33 cellular contexts compared by ENCODE assay signal in genomic region chr11:4664183-4664582, GRCh38. TPM values are rescaled to one million over a fixed set of nuclear protein-coding genes. Genes with fewer than 3 reads are reported as not detected.
"Had no signal": no experiment of that assay in that cellular context is flagged by ENCODE, and none has a peak within 500 bp of the region (broad histone marks: within the 10 kb centered on the region; RNA-seq: fewer than 3 reads in every experiment).

No MANE protein-coding gene starts in this region.

- H3K27me3 ChIP-seq: suprapubic skin, testis, thyroid gland, tibial artery, tibial nerve, transverse colon, upper lobe of left lung, upper lobe of right lung, uterus, vagina had no signal

- H3K27ac Mint-ChIP-seq: stimulated activated effector memory CD8-positive, alpha-beta T cell treated with anti-CD3 and anti-CD28 coated beads, Interleukin-12 subunit alpha, Interleukin-12 subunit beta, amount 100 ng/mL, for 72 hours; stimulated activated memory B cell treated with anti-CD40 and anti-IgM and Interleukin-4, amounts not matched to agents 10 μg/mL and 1 μg/mL and 100 μg/mL, for 72 hours; stimulated activated naive B cell treated with anti-CD40 and anti-IgM and Interleukin-4, amounts not matched to agents 10 μg/mL and 1 μg/mL and 100 μg/mL, for 72 hours; stimulated activated naive CD8-positive, alpha-beta T cell treated with anti-CD3 and anti-CD28 coated beads, Interleukin-15, amount 100 ng/mL, for 72 hours; stimulated activated naive CD8-positive, alpha-beta T cell treated with anti-CD3 and anti-CD28 coated beads, Interleukin-15, Interleukin-2, amounts not matched to agents 100 ng/mL and 50 ng/mL, for 24 hours; type B pancreatic cell had no signal

- H3K36me3 Mint-ChIP-seq: stimulated activated effector memory CD8-positive, alpha-beta T cell treated with anti-CD3 and anti-CD28 coated beads, Interleukin-12 subunit alpha, Interleukin-12 subunit beta, amount 100 ng/mL, for 72 hours; stimulated activated memory B cell treated with anti-CD40 and anti-IgM and Interleukin-4, amounts not matched to agents 10 μg/mL and 1 μg/mL and 100 μg/mL, for 72 hours; stimulated activated naive B cell treated with anti-CD40 and anti-IgM and Interleukin-4, amounts not matched to agents 10 μg/mL and 1 μg/mL and 100 μg/mL, for 72 hours; type B pancreatic cell had no signal

- DNase-seq: stimulated activated CD4-positive, alpha-beta T cell treated with anti-CD3 and anti-CD28 coated beads, Interleukin-2, amount 100 ng/mL, for 48 hours; stimulated activated CD4-positive, alpha-beta T cell treated with anti-CD3 and anti-CD28 coated beads, Interleukin-4, amount 100 ng/mL, for 1 hour; stimulated activated CD4-positive, alpha-beta T cell treated with anti-CD3 and anti-CD28 coated beads, Interleukin-4, amount 100 ng/mL, for 24 hours; stimulated activated CD4-positive, alpha-beta T cell treated with anti-CD3 and anti-CD28 coated beads, Interleukin-4, amount 100 ng/mL, for 4 hours; stimulated activated CD8-positive, alpha-beta memory T cell treated with anti-CD3 and anti-CD28 coated beads, Interleukin-4, amount 100 ng/mL, for 48 hours; stimulated activated naive B cell treated with anti-CD40 and anti-IgM and Interleukin-4, amounts not matched to agents 10 μg/mL and 1 μg/mL and 100 μg/mL, for 72 hours; stimulated activated naive CD4-positive, alpha-beta T cell; stimulated activated naive CD4-positive, alpha-beta T cell treated with Interleukin-2 at 50 U/mL for 16 hours; stimulated activated naive CD8-positive, alpha-beta T cell treated with anti-CD3 and anti-CD28 coated beads, Interleukin-15, amount 100 ng/mL, for 72 hours; stimulated activated naive CD8-positive, alpha-beta T cell treated with anti-CD3 and anti-CD28 coated beads, Interleukin-15, Interleukin-2, amounts not matched to agents 100 U/mL and 50 U/mL, for 24 hours; stomach; substantia nigra; testis; thyroid gland; tibial artery; transverse colon; trophoblast cell; upper lobe of left lung; upper lobe of right lung; uterus had no signal

- H3K4me1 Mint-ChIP-seq: stimulated activated effector memory CD8-positive, alpha-beta T cell treated with anti-CD3 and anti-CD28 coated beads, Interleukin-12 subunit alpha, Interleukin-12 subunit beta, amount 100 ng/mL, for 72 hours; stimulated activated memory B cell treated with anti-CD40 and anti-IgM and Interleukin-4, amounts not matched to agents 10 μg/mL and 1 μg/mL and 100 μg/mL, for 72 hours; stimulated activated naive B cell treated with anti-CD40 and anti-IgM and Interleukin-4, amounts not matched to agents 10 μg/mL and 1 μg/mL and 100 μg/mL, for 72 hours; stimulated activated naive CD8-positive, alpha-beta T cell treated with anti-CD3 and anti-CD28 coated beads, Interleukin-15, amount 100 ng/mL, for 72 hours had no signal

- H3K4me3 ChIP-seq: stomach, suprapubic skin, testis, thoracic aorta, thyroid gland, tibial artery, tibial nerve, transverse colon, upper lobe of left lung, upper lobe of right lung, uterus, vagina had no signal

- H3K4me3 Mint-ChIP-seq: stimulated activated effector memory CD8-positive, alpha-beta T cell treated with anti-CD3 and anti-CD28 coated beads, Interleukin-12 subunit alpha, Interleukin-12 subunit beta, amount 100 ng/mL, for 72 hours; stimulated activated memory B cell treated with anti-CD40 and anti-IgM and Interleukin-4, amounts not matched to agents 10 μg/mL and 1 μg/mL and 100 μg/mL, for 72 hours; stimulated activated naive B cell treated with anti-CD40 and anti-IgM and Interleukin-4, amounts not matched to agents 10 μg/mL and 1 μg/mL and 100 μg/mL, for 72 hours; stimulated activated naive CD8-positive, alpha-beta T cell treated with anti-CD3 and anti-CD28 coated beads, Interleukin-15, amount 100 ng/mL, for 72 hours; stimulated activated naive CD8-positive, alpha-beta T cell treated with anti-CD3 and anti-CD28 coated beads, Interleukin-15, Interleukin-2, amounts not matched to agents 100 ng/mL and 50 ng/mL, for 24 hours; type B pancreatic cell had no signal

- H3K4me1 ChIP-seq: stomach, suprapubic skin, testis, thyroid gland, tibial artery, tibial nerve, transverse colon, upper lobe of left lung, upper lobe of right lung, uterus, vagina had no signal

- H3K9me3 ChIP-seq: stomach, suprapubic skin, testis, thoracic aorta, thyroid gland, tibial artery, tibial nerve, transverse colon, upper lobe of left lung, upper lobe of right lung, uterus, vagina had no signal

- ATAC-seq: stimulated activated effector memory CD8-positive, alpha-beta T cell treated with anti-CD3 and anti-CD28 coated beads, Interleukin-12 subunit alpha, Interleukin-12 subunit beta, amount 100 ng/mL, for 72 hours; stimulated activated memory B cell treated with anti-CD40 and anti-IgM and Interleukin-4, amounts not matched to agents 10 μg/mL and 1 μg/mL and 100 μg/mL, for 72 hours; stimulated activated naive B cell treated with anti-CD40 and anti-IgM and Interleukin-4, amounts not matched to agents 10 μg/mL and 1 μg/mL and 100 μg/mL, for 72 hours; stimulated activated naive CD8-positive, alpha-beta T cell treated with anti-CD3 and anti-CD28 coated beads, Interleukin-15, amount 100 ng/mL, for 72 hours; stimulated activated naive CD8-positive, alpha-beta T cell treated with anti-CD3 and anti-CD28 coated beads, Interleukin-15, Interleukin-2, amounts not matched to agents 100 U/mL and 50 U/mL, for 24 hours; upper lobe of right lung had no signal

- H3K27ac ChIP-seq: stomach, suprapubic skin, testis, thoracic aorta, thyroid gland, tibial artery, tibial nerve, transverse colon, upper lobe of left lung, upper lobe of right lung, uterus, vagina had no signal

- FAIRE-seq: urothelium cell line had no signal

- H3K9me3 Mint-ChIP-seq: stimulated activated effector memory CD8-positive, alpha-beta T cell treated with anti-CD3 and anti-CD28 coated beads, Interleukin-12 subunit alpha, Interleukin-12 subunit beta, amount 100 ng/mL, for 72 hours; stimulated activated memory B cell treated with anti-CD40 and anti-IgM and Interleukin-4, amounts not matched to agents 10 μg/mL and 1 μg/mL and 100 μg/mL, for 72 hours; stimulated activated naive B cell treated with anti-CD40 and anti-IgM and Interleukin-4, amounts not matched to agents 10 μg/mL and 1 μg/mL and 100 μg/mL, for 72 hours; stimulated activated naive CD8-positive, alpha-beta T cell treated with anti-CD3 and anti-CD28 coated beads, Interleukin-15, amount 100 ng/mL, for 72 hours; stimulated activated naive CD8-positive, alpha-beta T cell treated with anti-CD3 and anti-CD28 coated beads, Interleukin-15, Interleukin-2, amounts not matched to agents 100 ng/mL and 50 ng/mL, for 24 hours; type B pancreatic cell had no signal

- H3K36me3 ChIP-seq: stomach, suprapubic skin, thoracic aorta, thyroid gland, tibial artery, tibial nerve, transverse colon, upper lobe of left lung, upper lobe of right lung, uterus, vagina had no signal

RNA-seq across cellular contexts. Expression of gene OR51E1, which starts 20.4 kb away (rescaled TPM):
- total RNA-seq: upper lobe of left lung, upper lobe of right lung had no signal

RNA-seq across cellular contexts. Expression of gene OR51D1, which starts 26.9 kb away (rescaled TPM):
- total RNA-seq: stomach, subcutaneous adipose tissue, suprapubic skin, temporal lobe, thoracic aorta, thyroid gland, tibial nerve, transverse colon, upper lobe of left lung, upper lobe of right lung, ureter, urinary bladder, uterus, vagina had no signal
- polyA plus RNA-seq: stomach, urinary bladder had no signal

RNA-seq across cellular contexts. Expression of gene OR51E2, which starts 33.5 kb away (rescaled TPM):
- total RNA-seq: suprapubic skin, thoracic aorta, thyroid gland, upper lobe of left lung, upper lobe of right lung had no signal

RNA-seq across cellular contexts. Expression of gene MMP26, which starts 40.4 kb away (rescaled TPM):
- total RNA-seq: stomach, subcutaneous adipose tissue, suprapubic skin, temporal lobe, thoracic aorta, thyroid gland, tibial nerve, transverse colon, upper lobe of left lung, upper lobe of right lung, ureter, urinary bladder, uterus, vagina had no signal
- polyA plus RNA-seq: stomach, urinary bladder had no signal
